8 cellular contexts compared by ENCODE assay signal in the genomic region with DNA sequence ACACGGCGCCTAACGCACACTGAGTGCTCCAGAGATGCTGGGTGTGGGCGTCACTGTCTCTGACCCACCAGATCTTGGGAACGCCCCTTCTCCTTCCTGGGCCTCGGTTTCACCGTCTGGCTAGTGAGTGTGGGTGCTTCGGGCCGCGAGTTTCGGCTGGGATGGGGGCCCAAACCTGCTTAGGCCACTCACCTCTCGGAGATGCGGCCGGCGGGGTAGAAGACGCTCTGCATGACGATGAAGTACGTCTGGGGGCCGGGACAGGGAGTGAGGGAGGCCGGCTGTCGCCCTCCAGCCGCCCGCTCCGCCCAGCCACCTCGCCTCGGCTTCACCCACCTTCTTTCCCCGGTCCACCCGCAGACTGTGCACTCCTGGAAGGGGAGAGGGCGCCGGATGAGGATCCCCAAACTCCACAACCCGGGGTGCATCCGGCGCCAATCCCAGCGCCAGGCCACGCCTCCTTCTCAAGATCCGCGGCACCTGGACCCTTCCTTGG. TPM values are rescaled to one million over a fixed set of nuclear protein-coding genes. Genes with fewer than 3 reads are reported as not detected.
A peak's percentile ranks its signal among the peaks of the same experiment; 100 is the strongest.
DNase-seq lines count a peak whose midpoint lies in the region; ATAC-seq and TF ChIP-seq lines count a peak whose summit lies in the region.

No MANE protein-coding gene starts in this region.

- H3K4me3 Mint-ChIP-seq in activated T-cell treated with anti-CD3 and anti-CD28 coated beads, Interleukin-2, amount 50 U/mL, for 4 hours, result peak overlapping the region; percentile 65
- H3K4me3 Mint-ChIP-seq in activated CD4-positive, alpha-beta memory T cell treated with anti-CD3 and anti-CD28 coated beads, Interleukin-2, amount 10 ng/mL, durations not matched to agents 7 days and 5 days, result peak overlapping the region; percentile 50

- H3K79me2 ChIP-seq in hepatocyte, result no peaks in the 10 kb centered on the region

- TF ChIP-seq EP300 in stomach (IDR thresholded peaks at IDR 0.05), result no peak

- ATAC-seq in activated T-cell treated with anti-CD3 and anti-CD28 coated beads, Interleukin-2, amount 50 U/mL, for 4 hours, result peak; percentile 6 to 14
- ATAC-seq in psoas muscle, result no peak

- H3K36me3 ChIP-seq in hepatocyte (replicated peaks; ENCODE audit: insufficient read depth, low read depth) (no peaks in the 10 kb centered on the region), stomach (no peaks in the 10 kb centered on the region), psoas muscle (ENCODE audit: insufficient read depth in 1 of 2, low read depth in 1 of 2) (no peaks in the 10 kb centered on the region)

- WGBS in hepatocyte (ENCODE audit: low lambda C conversion rate, missing lambda C conversion rate), result 4% methylated on average over 28 of the region's 37 CpGs
- whole genome bisulfite sequencing in stomach, 5 donors, result 6 to 8% (median 7%) methylated on average over 28 to 37 of the region's 37 CpGs
- WGBS in psoas muscle, 3 donors, result 11 to 13% (median 12%) methylated on average over 30 to 37 of the region's 37 CpGs

- no peaks in the 10 kb centered on the region for H3K9me3 Mint-ChIP-seq in activated T-cell treated with anti-CD3 and anti-CD28 coated beads, Interleukin-2, amount 50 U/mL, for 4 hours
- no peaks in the 10 kb centered on the region for H3K9me3 Mint-ChIP-seq in activated CD4-positive, alpha-beta memory T cell treated with anti-CD3 and anti-CD28 coated beads, Interleukin-2, amount 10 ng/mL, durations not matched to agents 7 days and 5 days

- CTCF ChIA-PET in activated CD4-positive, alpha-beta memory T cell treated with anti-CD3 and anti-CD28 coated beads, Interleukin-2, amount 10 ng/mL, durations not matched to agents 7 days and 5 days (lab: Charles Lee), result interaction anchor here (1.1 kb wide), 1 partner anchor 108 kb away, joined by 6 read pairs; no protein-coding TSS in a partner anchor

- H3K27me3 Mint-ChIP-seq in activated T-cell treated with anti-CD3 and anti-CD28 coated beads, Interleukin-2, amount 50 U/mL, for 4 hours (ENCODE audit: low read depth), result peaks cover 7% of the 10 kb centered on the region
- peaks cover 34% of the 10 kb centered on the region for H3K27me3 Mint-ChIP-seq in activated CD4-positive, alpha-beta memory T cell treated with anti-CD3 and anti-CD28 coated beads, Interleukin-2, amount 10 ng/mL, durations not matched to agents 7 days and 5 days

- no peaks in the 10 kb centered on the region for H3K36me3 Mint-ChIP-seq in activated T-cell treated with anti-CD3 and anti-CD28 coated beads, Interleukin-2, amount 50 U/mL, for 4 hours (ENCODE audit: insufficient read depth)
- no peaks in the 10 kb centered on the region for H3K36me3 Mint-ChIP-seq in activated CD4-positive, alpha-beta memory T cell treated with anti-CD3 and anti-CD28 coated beads, Interleukin-2, amount 10 ng/mL, durations not matched to agents 7 days and 5 days (ENCODE audit: low read depth)

- H3K4me1 Mint-ChIP-seq in activated T-cell treated with anti-CD3 and anti-CD28 coated beads, Interleukin-2, amount 50 U/mL, for 4 hours (ENCODE audit: low read depth), result peaks cover 16% of the 10 kb centered on the region
- peaks cover 45% of the 10 kb centered on the region for H3K4me1 Mint-ChIP-seq in activated CD4-positive, alpha-beta memory T cell treated with anti-CD3 and anti-CD28 coated beads, Interleukin-2, amount 10 ng/mL, durations not matched to agents 7 days and 5 days

- H3K9me3 ChIP-seq in hepatocyte (ENCODE audit: low read depth) (no peaks in the 10 kb centered on the region), stomach (no peaks in the 10 kb centered on the region), psoas muscle (no peaks in the 10 kb centered on the region)

- H3K27me3 ChIP-seq in hepatocyte (peaks cover 46% of the 10 kb centered on the region), stomach (peaks cover 0 to 70% (median 20%) of the 10 kb centered on the region in 3 donors), psoas muscle (ENCODE audit: insufficient read depth in 3 of 3, low read length in 2 of 3) (peaks cover 0 to 62% (median 14%) of the 10 kb centered on the region in 3 donors)

- peak overlapping the region; percentile 94 for H3K4me2 ChIP-seq in hepatocyte

- peak overlapping the region; percentile 76 for H2AFZ ChIP-seq in hepatocyte

- no peak overlapping the region for H3K27ac Mint-ChIP-seq in activated CD4-positive, alpha-beta memory T cell treated with anti-CD3 and anti-CD28 coated beads, Interleukin-2, amount 10 ng/mL, durations not matched to agents 7 days and 5 days

- in situ Hi-C loops in GM13977 (cut with MboI; ENCODE audit: low pct_unique_long_range_greater_than_20kb, low sequenced_read_pairs, unreplicated experiment), result no loop called here

- intact Hi-C loops in stomach (cut with DNase I; ENCODE audit: low total_unique reads) (no loop called here), psoas muscle (cut with DNase I) (loop anchor here in 1 of 2 donors (10.0 kb wide), 1 partner anchor 142 kb away; the partner anchor contains the start of gene CDK9)

- no peak overlapping the region for H3K27ac ChIP-seq in hepatocyte
- H3K27ac ChIP-seq in stomach, result no peak overlapping the region
- no peak overlapping the region for H3K27ac ChIP-seq in psoas muscle

- TF ChIP-seq CTCF in hepatocyte (IDR thresholded peaks at IDR 0.05; ENCODE audit: poor library complexity) (no peak), stomach (IDR thresholded peaks at IDR 0.05) (no peak), psoas muscle (IDR thresholded peaks at IDR 0.05) (no peak), GM13977 (IDR thresholded peaks at IDR 0.05; ENCODE audit: extremely low read depth, insufficient read depth, missing control alignments) (no peak)

- H3K4me3 ChIP-seq in hepatocyte (peak overlapping the region; percentile 26), stomach (peak overlapping the region; percentile 29 to 48 (median 34)), psoas muscle (no peak overlapping the region)

- H3K9me2 ChIP-seq in hepatocyte (replicated peaks; ENCODE audit: insufficient read depth), result no peaks in the 10 kb centered on the region

- no peak for DNase-seq in activated T-cell treated with anti-CD3 and anti-CD28 coated beads, Interleukin-2, amount 50 U/mL, for 4 hours
- DNase-seq in activated T-cell treated with anti-CD3 and anti-CD28 coated beads, Interleukin-2, amount 50 U/mL, for 48 hours, result no peak
- no peak for DNase-seq in activated CD4-positive, alpha-beta memory T cell treated with anti-CD3 and anti-CD28 coated beads, Interleukin-2, amount 10 ng/mL, durations not matched to agents 7 days and 5 days
- DNase-seq in hepatocyte (ENCODE audit: low spot score) (no peak), stomach (no peak), psoas muscle (no peak), GM13977 (ENCODE audit: low spot score) (no peak), cerebellar cortex (ENCODE audit: low spot score) (no peak)

- POLR2A ChIA-PET in activated CD4-positive, alpha-beta memory T cell treated with anti-CD3 and anti-CD28 coated beads, Interleukin-2, amount 10 ng/mL, durations not matched to agents 7 days and 5 days (lab: Charles Lee), result interaction anchor here (0.9 kb wide), 1 partner anchor 192 kb away, joined by 3 read pairs; the partner anchor contains the start of gene TOR2A

- TF ChIP-seq POLR2A in stomach (IDR thresholded peaks at IDR 0.05), result no peak

- H4K20me1 ChIP-seq in hepatocyte (ENCODE audit: insufficient read depth, poor library complexity, severe bottlenecking), result no peaks in the 10 kb centered on the region

- H3K4me1 ChIP-seq in hepatocyte (ENCODE audit: insufficient read depth), result peaks cover 26% of the 10 kb centered on the region
- peaks cover 36 to 47% (median 41%) of the 10 kb centered on the region in 4 donors for H3K4me1 ChIP-seq in stomach
- peaks cover 7% of the 10 kb centered on the region for H3K4me1 ChIP-seq in psoas muscle

RNA-seq across cellular contexts. Expression of gene PIP5KL1, which starts 3.6 kb away (rescaled TPM):
- total RNA-seq in activated T-cell treated with anti-CD3 and anti-CD28 coated beads, Interleukin-2, amount 50 U/mL, for 4 hours, result 1 to 10 TPM; 2.3 to 3.5 (median 2.8) TPM
- total RNA-seq in activated CD4-positive, alpha-beta memory T cell treated with anti-CD3 and anti-CD28 coated beads, Interleukin-2, amount 10 ng/mL, durations not matched to agents 7 days and 5 days, result 1 to 10 TPM; 1.5 to 1.9 TPM
- total RNA-seq in hepatocyte (1.6 and 3.7 TPM in 2 replicates), stomach (10 to 100 TPM in 3 of 5 donors, under 1 TPM in 1, not detected in 1; 0.55 to 98.0 (median 19.1) TPM), psoas muscle (under 1 TPM in 2 of 4 donors, not detected in 2; 0.40 to 0.44 TPM)
- polyA plus RNA-seq in hepatocyte (1.4 and 2.5 TPM in 2 replicates), stomach (1 to 10 TPM in 2 of 3 donors, under 1 TPM in 1; 0.50 to 3.3 (median 2.3) TPM), psoas muscle (under 1 TPM in 2 of 3 donors, not detected in 1; 0.05 to 0.12 TPM)

RNA-seq across cellular contexts. Expression of gene ST6GALNAC4, which starts 10.2 kb away (rescaled TPM):
- 10 to 100 TPM; 22.0 to 25.7 (median 24.7) TPM for total RNA-seq in activated T-cell treated with anti-CD3 and anti-CD28 coated beads, Interleukin-2, amount 50 U/mL, for 4 hours
- 10 to 100 TPM; 19.4 to 21.5 TPM for total RNA-seq in activated CD4-positive, alpha-beta memory T cell treated with anti-CD3 and anti-CD28 coated beads, Interleukin-2, amount 10 ng/mL, durations not matched to agents 7 days and 5 days
- total RNA-seq in hepatocyte (13.2 and 14.6 TPM in 2 replicates), stomach (10 to 100 TPM in 3 of 5 donors, 1 to 10 TPM in 2; 3.7 to 33.6 (median 14.5) TPM), psoas muscle (10 to 100 TPM in 3 of 4 donors, 1 to 10 TPM in 1; 8.9 to 52.6 (median 27.3) TPM)
- polyA plus RNA-seq in hepatocyte (14.3 and 15.2 TPM in 2 replicates), stomach (10 to 100 TPM; 10.5 to 14.2 (median 11.8) TPM), psoas muscle (10 to 100 TPM; 14.0 to 31.4 (median 14.8) TPM)

RNA-seq across cellular contexts. Expression of gene DPM2, which starts 10.6 kb away (rescaled TPM):
- 10 to 100 TPM; 89.6 to 91.5 (median 89.9) TPM for total RNA-seq in activated T-cell treated with anti-CD3 and anti-CD28 coated beads, Interleukin-2, amount 50 U/mL, for 4 hours
- 10 to 100 TPM; 48.2 TPM for total RNA-seq in activated CD4-positive, alpha-beta memory T cell treated with anti-CD3 and anti-CD28 coated beads, Interleukin-2, amount 10 ng/mL, durations not matched to agents 7 days and 5 days
- total RNA-seq in hepatocyte (19.2 and 22.4 TPM in 2 replicates), stomach (10 to 100 TPM in 4 of 5 donors, 1 to 10 TPM in 1; 1.7 to 98.2 (median 55.4) TPM), psoas muscle (10 to 100 TPM in 3 of 4 donors, 1 to 10 TPM in 1; 9.7 to 17.4 (median 12.2) TPM)
- polyA plus RNA-seq in hepatocyte (57.1 and 61.9 TPM in 2 replicates), stomach (10 to 100 TPM; 27.0 to 38.0 (median 32.5) TPM), psoas muscle (10 to 100 TPM; 16.6 to 39.6 (median 37.1) TPM)

RNA-seq across cellular contexts. Expression of gene ST6GALNAC6, which starts 27.6 kb away (rescaled TPM):
- 10 to 100 TPM; 25.9 to 31.5 (median 31.0) TPM for total RNA-seq in activated T-cell treated with anti-CD3 and anti-CD28 coated beads, Interleukin-2, amount 50 U/mL, for 4 hours
- 100 to 1,000 TPM; 141 to 146 TPM for total RNA-seq in activated CD4-positive, alpha-beta memory T cell treated with anti-CD3 and anti-CD28 coated beads, Interleukin-2, amount 10 ng/mL, durations not matched to agents 7 days and 5 days
- total RNA-seq in hepatocyte (31.8 and 37.3 TPM in 2 replicates), stomach (100 to 1,000 TPM in 2 of 5 donors, 10 to 100 TPM in 3; 18.0 to 145 (median 92.4) TPM), psoas muscle (10 to 100 TPM; 20.3 to 26.1 (median 24.4) TPM)
- polyA plus RNA-seq in hepatocyte (47.7 and 61.2 TPM in 2 replicates), stomach (10 to 100 TPM; 32.8 to 63.8 (median 42.2) TPM), psoas muscle (10 to 100 TPM; 18.5 to 35.5 (median 31.0) TPM)

RNA-seq across cellular contexts. Expression of gene AK1, which starts 49.5 kb away (rescaled TPM):
- total RNA-seq in activated T-cell treated with anti-CD3 and anti-CD28 coated beads, Interleukin-2, amount 50 U/mL, for 4 hours, result 1 to 10 TPM; 3.6 to 6.4 (median 5.0) TPM
- 10 to 100 TPM; 80.9 to 81.9 TPM for total RNA-seq in activated CD4-positive, alpha-beta memory T cell treated with anti-CD3 and anti-CD28 coated beads, Interleukin-2, amount 10 ng/mL, durations not matched to agents 7 days and 5 days
- 28.3 and 39.8 TPM in 2 replicates for total RNA-seq in hepatocyte
- polyA plus RNA-seq in hepatocyte, result 85.9 and 91.3 TPM in 2 replicates
- 10 to 100 TPM in 3 of 5 donors, 1 to 10 TPM in 1, not detected in 1; 7.2 to 88.3 (median 39.8) TPM for total RNA-seq in stomach
- 10 to 100 TPM; 64.4 to 92.1 (median 89.7) TPM for polyA plus RNA-seq in stomach
- total RNA-seq in psoas muscle, result 100 to 1,000 TPM; 369 to 854 (median 688) TPM
- 100 to 1,000 TPM; 310 to 845 (median 778) TPM for polyA plus RNA-seq in psoas muscle

Comparison
In these comparisons a context has a peak if more than half of its experiments do, and no peak if none do; other contexts are left out.
1. ATAC-seq: peak in activated T-cell treated with anti-CD3 and anti-CD28 coated beads, Interleukin-2, amount 50 U/mL, for 4 hours (2 of 2); none in psoas muscle (0 of 4).